ENCODE assay signal across 1 cellular context in the genomic region with DNA sequence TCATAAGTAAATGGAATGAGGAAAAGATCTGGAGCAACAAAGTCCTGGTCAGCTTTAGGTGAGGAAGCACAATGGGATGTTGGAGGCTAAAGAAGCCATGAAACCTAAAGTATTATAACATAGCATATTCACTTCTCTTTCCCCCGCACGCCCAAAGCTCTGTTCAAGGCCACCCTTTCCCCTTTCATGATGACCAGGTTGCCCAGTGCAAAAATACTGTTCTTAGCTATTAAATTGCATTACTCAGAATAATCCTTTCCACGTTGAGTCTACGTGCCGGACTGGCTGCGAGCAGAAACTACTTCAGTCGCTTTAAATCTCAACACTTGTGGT.
TF ChIP-seq lines count a peak whose summit lies in the region.

No MANE protein-coding gene starts in this region.

TF ChIP-seq in H1, 55 proteins besides CTCF, POLR2A, EP300 and RAD21:
- TF ChIP-seq TAF7 (optimal IDR thresholded peaks at IDR 0.05; ENCODE audit: borderline replicate concordance, low read depth, low read length) (no peak), JUN (IDR thresholded peaks at IDR 0.05; ENCODE audit: low read depth, low read length) (no peak), FOSL1 (IDR thresholded peaks at IDR 0.05; ENCODE audit: insufficient read depth, low read depth, low read length) (no peak), RBBP5 (IDR thresholded peaks at IDR 0.05; ENCODE audit: borderline replicate concordance, low read depth, low read length) (0 out of 2 replicates have a peak, but pooled peaks have one; percentile 16), KDM1A (IDR thresholded peaks at IDR 0.05; ENCODE audit: borderline replicate concordance, low read length) (no peak), YY1 (IDR thresholded peaks at IDR 0.05; ENCODE audit: low read depth, low read length) (no peak)
